16 cellular contexts compared by ENCODE assay signal in the genomic region with DNA sequence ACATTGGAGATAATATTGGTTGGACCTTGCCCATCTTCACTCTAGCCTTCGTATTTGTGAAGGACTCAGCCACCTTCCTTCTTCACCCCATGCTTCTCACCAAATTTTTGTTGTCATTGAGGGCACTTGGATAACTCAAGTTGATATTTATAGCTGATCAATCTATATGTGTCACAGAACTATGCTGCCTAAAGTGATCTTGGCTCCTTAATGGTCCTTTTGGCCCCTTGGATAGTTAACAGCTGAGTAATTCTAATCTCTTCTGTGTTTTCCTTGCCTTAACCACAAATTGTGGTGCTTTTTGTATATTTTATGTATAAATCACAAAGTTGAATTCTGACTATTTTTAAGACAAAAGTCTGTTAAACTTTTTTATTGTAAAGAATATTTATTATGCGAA. TPM values are rescaled to one million over a fixed set of nuclear protein-coding genes. Genes with fewer than 3 reads are reported as not detected.
A peak's percentile ranks its signal among the peaks of the same experiment; 100 is the strongest.
DNase-seq lines count a peak whose midpoint lies in the region; ATAC-seq and TF ChIP-seq lines count a peak whose summit lies in the region.
"Had no signal": no experiment of that assay in that cellular context is flagged by ENCODE, and none has a peak within 500 bp of the region (broad histone marks: within the 10 kb centered on the region; RNA-seq: fewer than 3 reads in every experiment).

No MANE protein-coding gene starts in this region.

- H3K27ac ChIP-seq in left ventricle myocardium inferior (replicated peaks) (peak overlapping the region; percentile 95), mesodermal cell (ENCODE audit: low read depth, low read length, severe bottlenecking) (peak overlapping the region; percentile 33)
- no peak overlapping the region for H3K27ac ChIP-seq in CD4-positive, alpha-beta memory T cell (ENCODE audit: low read depth, low read length)

- ATAC-seq in GM19455 (IDR thresholded peaks at IDR 0.05; ENCODE audit: unreplicated experiment), result no peak
- ATAC-seq: natural killer cell treated with Interleukin-12 subunit alpha and Interleukin-12 subunit beta and Interleukin-15 and Interleukin-18, amount 100 ng/mL, for 72 hours; T-cell had no signal

- H3K27ac Mint-ChIP-seq in activated naive CD8-positive, alpha-beta T cell treated with anti-CD3 and anti-CD28 coated beads for 36 hours, result peak overlapping the region; percentile 46
- H3K27ac Mint-ChIP-seq in type B pancreatic cell, result peak overlapping the region; percentile 41
- no peak overlapping the region for H3K27ac Mint-ChIP-seq in CD4-positive, alpha-beta memory T cell
- H3K27ac Mint-ChIP-seq: natural killer cell treated with Interleukin-12 subunit alpha and Interleukin-12 subunit beta and Interleukin-15 and Interleukin-18, amount 100 ng/mL, for 72 hours; T-cell had no signal

- peaks cover 1% of the 10 kb centered on the region for H3K9me3 Mint-ChIP-seq in activated naive CD8-positive, alpha-beta T cell treated with anti-CD3 and anti-CD28 coated beads for 36 hours
- no peaks in the 10 kb centered on the region for H3K9me3 Mint-ChIP-seq in type B pancreatic cell
- H3K9me3 Mint-ChIP-seq in CD4-positive, alpha-beta memory T cell, result no peaks in the 10 kb centered on the region
- H3K9me3 Mint-ChIP-seq: natural killer cell treated with Interleukin-12 subunit alpha and Interleukin-12 subunit beta and Interleukin-15 and Interleukin-18, amount 100 ng/mL, for 72 hours; T-cell had no signal

- intact Hi-C loops in left ventricle myocardium inferior (cut with micrococcal nuclease) (loop anchor here (10.0 kb wide), 1 partner anchor 262 kb away; no protein-coding TSS in a partner anchor), cardiac septum (cut with DNase I) (loop anchor here (10.0 kb wide), 1 partner anchor 382 kb away; no protein-coding TSS in a partner anchor)
- intact Hi-C loops in CD4-positive, alpha-beta memory T cell (cut with micrococcal nuclease), result no loop called here

- peaks cover 75% of the 10 kb centered on the region for H3K36me3 Mint-ChIP-seq in activated naive CD8-positive, alpha-beta T cell treated with anti-CD3 and anti-CD28 coated beads for 36 hours
- H3K36me3 Mint-ChIP-seq in type B pancreatic cell, result peaks cover 45% of the 10 kb centered on the region
- H3K36me3 Mint-ChIP-seq in CD4-positive, alpha-beta memory T cell, result peaks cover 0 to 4% of the 10 kb centered on the region in 2 donors
- H3K36me3 Mint-ChIP-seq: natural killer cell treated with Interleukin-12 subunit alpha and Interleukin-12 subunit beta and Interleukin-15 and Interleukin-18, amount 100 ng/mL, for 72 hours had no signal

- no peaks in the 10 kb centered on the region for H3K27me3 Mint-ChIP-seq in activated naive CD8-positive, alpha-beta T cell treated with anti-CD3 and anti-CD28 coated beads for 36 hours
- peaks cover 6% of the 10 kb centered on the region for H3K27me3 Mint-ChIP-seq in type B pancreatic cell
- H3K27me3 Mint-ChIP-seq in CD4-positive, alpha-beta memory T cell, result peaks cover 15 to 20% of the 10 kb centered on the region in 2 donors

- WGBS in mesodermal cell (ENCODE audit: insufficient coverage in 2 of 2), 2 experiments, result no CpG with 5 or more reads among the region's 2 CpGs

- CTCF ChIA-PET in CD4-positive, alpha-beta memory T cell (lab: Charles Lee; ENCODE audit: partially characterized antibody), result no interaction called here

- H3K4me1 Mint-ChIP-seq in activated naive CD8-positive, alpha-beta T cell treated with anti-CD3 and anti-CD28 coated beads for 36 hours, result peaks cover 48% of the 10 kb centered on the region
- H3K4me1 Mint-ChIP-seq in type B pancreatic cell (ENCODE audit: unreplicated experiment), result peaks cover 33% of the 10 kb centered on the region
- H3K4me1 Mint-ChIP-seq in CD4-positive, alpha-beta memory T cell, result peaks cover 10 to 19% (median 13%) of the 10 kb centered on the region in 4 donors

- H3K4me1 ChIP-seq in left ventricle myocardium inferior (peaks cover 90% of the 10 kb centered on the region), mesodermal cell (ENCODE audit: control insufficient read depth, insufficient read depth, low read length, poor library complexity, severe bottlenecking) (peaks cover 15% of the 10 kb centered on the region)
- peaks cover 14% of the 10 kb centered on the region for H3K4me1 ChIP-seq in CD4-positive, alpha-beta memory T cell (ENCODE audit: insufficient read depth, low read length)

- POLR2A ChIA-PET in CD4-positive, alpha-beta memory T cell (lab: Charles Lee; ENCODE audit: partially characterized antibody), result no interaction called here

- TF ChIP-seq CTCF in left ventricle myocardium inferior (IDR thresholded peaks at IDR 0.05; ENCODE audit: borderline replicate concordance) (no peak), type B pancreatic cell (conservative IDR thresholded peaks at IDR 0.05) (no peak)

- H3K4me3 Mint-ChIP-seq in activated naive CD8-positive, alpha-beta T cell treated with anti-CD3 and anti-CD28 coated beads for 36 hours, result peak overlapping the region; percentile 84
- peak overlapping the region; percentile 77 for H3K4me3 Mint-ChIP-seq in type B pancreatic cell
- H3K4me3 Mint-ChIP-seq in CD4-positive, alpha-beta memory T cell, result no peak overlapping the region
- H3K4me3 Mint-ChIP-seq: natural killer cell treated with Interleukin-12 subunit alpha and Interleukin-12 subunit beta and Interleukin-15 and Interleukin-18, amount 100 ng/mL, for 72 hours; T-cell had no signal

- DNase-seq in left ventricle myocardium inferior, result no peak
- no peak for DNase-seq in cardiac septum (ENCODE audit: low spot score)
- no peak for DNase-seq in activated naive CD8-positive, alpha-beta T cell treated with anti-CD3 and anti-CD28 coated beads for 36 hours
- DNase-seq in type B pancreatic cell (ENCODE audit: extremely low spot score, unreplicated experiment), result no peak
- no peak for DNase-seq in CD4-positive, alpha-beta memory T cell
- DNase-seq in ecto neural progenitor cell (ENCODE audit: low spot score), result no peak
- DNase-seq: activated CD4-positive, alpha-beta T cell treated with anti-CD3 and anti-CD28 coated beads for 1 hour; activated effector memory CD4-positive, alpha-beta T cell treated with anti-CD3 and anti-CD28 coated beads, Interleukin-2, amount 50 U/mL, for 16 hours; central memory CD4-positive, alpha-beta T cell; NCI-H1930; NCI-H524 treated with DMSO at 0.1 percent for 48 hours; stimulated activated naive CD4-positive, alpha-beta T cell; T-cell had no signal

- peaks cover 50% of the 10 kb centered on the region for H3K36me3 ChIP-seq in left ventricle myocardium inferior
- H3K36me3 ChIP-seq in mesodermal cell (ENCODE audit: control insufficient read depth, insufficient read depth, low read length), result peaks cover 55% of the 10 kb centered on the region
- H3K36me3 ChIP-seq in CD4-positive, alpha-beta memory T cell (ENCODE audit: insufficient read depth, low read length), result no peaks in the 10 kb centered on the region

- H3K9me3 ChIP-seq in left ventricle myocardium inferior (replicated peaks), result no peaks in the 10 kb centered on the region
- H3K9me3 ChIP-seq in mesodermal cell (ENCODE audit: control insufficient read depth, low read length), result no peaks in the 10 kb centered on the region
- no peaks in the 10 kb centered on the region for H3K9me3 ChIP-seq in CD4-positive, alpha-beta memory T cell (ENCODE audit: control insufficient read depth in 1 of 2, low read length in 2 of 2)

- H3K4me3 ChIP-seq in left ventricle myocardium inferior (peak overlapping the region; percentile 87), mesodermal cell (ENCODE audit: extremely low read depth, insufficient read depth, low read length, poor library complexity, severe bottlenecking) (peak overlapping the region; percentile 75)
- H3K4me3 ChIP-seq in CD4-positive, alpha-beta memory T cell (ENCODE audit: low read length in 2 of 2), result no peak overlapping the region

- no peaks in the 10 kb centered on the region for H3K27me3 ChIP-seq in left ventricle myocardium inferior (ENCODE audit: low read depth)
- peaks cover 7% of the 10 kb centered on the region for H3K27me3 ChIP-seq in CD4-positive, alpha-beta memory T cell (ENCODE audit: insufficient read depth, low read length)

RNA-seq across cellular contexts. Expression of a gene that starts 6.6 kb away (rescaled TPM):
- total RNA-seq in left ventricle myocardium inferior (39.7 TPM), cardiac septum (50.9 TPM), type B pancreatic cell (ENCODE audit: low replicate concordance) (52.3 and 61.3 TPM in 2 replicates)
- 10 to 100 TPM; 91.1 to 93.0 TPM for total RNA-seq in activated naive CD8-positive, alpha-beta T cell treated with anti-CD3 and anti-CD28 coated beads for 36 hours
- 112 TPM for polyA plus RNA-seq in mesodermal cell (2013, experiment 1 of 2)
- 90.0 TPM for polyA plus RNA-seq in mesodermal cell (2013, experiment 2 of 2)
- 1 to 10 TPM; 4.4 to 4.6 TPM for total RNA-seq in CD4-positive, alpha-beta memory T cell
- 1 to 10 TPM; 7.5 to 8.2 TPM for polyA plus RNA-seq in CD4-positive, alpha-beta memory T cell

Comparison
In these comparisons a context has a peak if more than half of its experiments do, and no peak if none do; other contexts are left out.
1. H3K4me3 ChIP-seq: peak in left ventricle myocardium inferior (single experiment) and mesodermal cell (single experiment); none in CD4-positive, alpha-beta memory T cell (0 of 2).
2. H3K27ac Mint-ChIP-seq: peak in activated naive CD8-positive, alpha-beta T cell treated with anti-CD3 and anti-CD28 coated beads for 36 hours (single experiment) and type B pancreatic cell (single experiment); none in CD4-positive, alpha-beta memory T cell (0 of 7).
3. H3K4me3 Mint-ChIP-seq: peak in activated naive CD8-positive, alpha-beta T cell treated with anti-CD3 and anti-CD28 coated beads for 36 hours (single experiment) and type B pancreatic cell (single experiment); none in CD4-positive, alpha-beta memory T cell (0 of 8).